In genomic region chr5:126744842-126745241, GRCh38 we compare ENCODE assay signal across 15 cellular contexts.
"Had no signal": no experiment of that assay in that cellular context is flagged by ENCODE, and none has a peak within 500 bp of the region (broad histone marks: within the 10 kb centered on the region; RNA-seq: fewer than 3 reads in every experiment).

No MANE protein-coding gene starts in this region.

- H3K36me3 ChIP-seq: lower lobe of right lung, ovary, prostate gland, spleen, thyroid gland had no signal

- H3K4me3 ChIP-seq: lower lobe of right lung, ovary, prostate gland, spleen, thyroid gland had no signal

- DNase-seq: activated CD4-positive, alpha-beta T cell treated with anti-CD3 and anti-CD28 coated beads for 1 hour; activated CD4-positive, alpha-beta T cell treated with anti-CD3 and anti-CD28 coated beads, Interleukin-2, amount 50 U/mL, for 1 hour; activated CD8-positive, alpha-beta T cell treated with anti-CD3 and anti-CD28 coated beads, Interleukin-2, amount 10 ng/mL, durations not matched to agents 7 days and 5 days; activated naive CD8-positive, alpha-beta T cell treated with anti-CD3 and anti-CD28 coated beads for 36 hours; cortex of kidney; lower lobe of right lung; ovary; spleen; stimulated activated CD4-positive, alpha-beta T cell treated with anti-CD3 and anti-CD28 coated beads, Interleukin-4, amount 100 ng/mL, for 1 hour; stimulated activated naive CD4-positive, alpha-beta T cell treated with Interleukin-2 at 50 U/mL for 16 hours; substantia nigra; T-helper 9 cell; thyroid gland had no signal

- H3K36me3 Mint-ChIP-seq: activated naive CD8-positive, alpha-beta T cell treated with anti-CD3 and anti-CD28 coated beads for 36 hours; naive thymus-derived CD8-positive, alpha-beta T cell had no signal

- H3K27ac ChIP-seq: lower lobe of right lung, ovary, prostate gland, spleen, thyroid gland had no signal

- H3K27me3 ChIP-seq: ovary, spleen, thyroid gland had no signal

- H3K4me3 Mint-ChIP-seq: activated CD8-positive, alpha-beta T cell treated with anti-CD3 and anti-CD28 coated beads, Interleukin-2, amount 10 ng/mL, durations not matched to agents 7 days and 5 days; activated naive CD8-positive, alpha-beta T cell treated with anti-CD3 and anti-CD28 coated beads for 36 hours; naive thymus-derived CD8-positive, alpha-beta T cell had no signal

- H3K27ac Mint-ChIP-seq: activated CD8-positive, alpha-beta T cell treated with anti-CD3 and anti-CD28 coated beads, Interleukin-2, amount 10 ng/mL, durations not matched to agents 7 days and 5 days; activated naive CD8-positive, alpha-beta T cell treated with anti-CD3 and anti-CD28 coated beads for 36 hours had no signal

- H3K9me3 ChIP-seq: lower lobe of right lung, ovary, prostate gland, spleen, thyroid gland had no signal

- H3K9me3 Mint-ChIP-seq: activated naive CD8-positive, alpha-beta T cell treated with anti-CD3 and anti-CD28 coated beads for 36 hours; naive thymus-derived CD8-positive, alpha-beta T cell had no signal

- H3K4me1 ChIP-seq: lower lobe of right lung, prostate gland, thyroid gland had no signal
